ENCODE assay signal across 8 cellular contexts in the genomic region with DNA sequence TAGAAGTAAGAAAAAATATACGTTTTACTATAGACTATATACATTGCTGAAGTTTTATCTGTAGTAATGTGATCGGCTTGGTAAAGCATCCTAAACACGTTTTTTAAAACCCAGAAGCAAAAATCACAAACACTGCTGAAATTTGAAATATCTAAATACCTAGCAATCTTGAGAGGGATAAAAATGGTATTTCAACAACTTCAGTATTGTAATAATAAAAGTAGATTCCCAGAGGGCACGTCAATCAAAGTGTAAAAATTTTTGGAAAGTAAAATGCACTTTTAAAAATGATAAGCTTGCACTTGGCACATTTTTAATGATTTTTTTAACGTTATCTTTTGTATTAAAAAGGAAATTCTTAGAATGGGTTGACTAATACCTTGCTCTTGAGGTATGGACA.
DNase-seq lines count a peak whose midpoint lies in the region; ATAC-seq and TF ChIP-seq lines count a peak whose summit lies in the region.

No MANE protein-coding gene starts in this region.

- peak overlapping the region; percentile 33 for H3K27ac Mint-ChIP-seq in activated T-cell treated with anti-CD3 and anti-CD28 coated beads, Interleukin-2, amount 50 U/mL, for 24 hours
- H3K27ac Mint-ChIP-seq in stimulated activated memory B cell treated with anti-CD40 and anti-IgM and Interleukin-4, amounts not matched to agents 10 μg/mL and 1 μg/mL and 100 μg/mL, for 72 hours = peak overlapping the region; percentile 99

- no peak for DNase-seq in activated T-cell treated with anti-CD3 and anti-CD28 coated beads, Interleukin-2, amount 50 U/mL, for 24 hours
- no peak for DNase-seq in activated T-cell treated with anti-CD3 and anti-CD28 coated beads for 4 hours
- no peak for DNase-seq in retina
- DNase-seq in NCI-H1694 (lab: John Stamatoyannopoulos, UW) = no peak
- no peak for DNase-seq in DMS79 treated with DMSO at 0.1 percent for 48 hours (lab: John Stamatoyannopoulos, UW)

- peaks cover 6% of the 10 kb centered on the region for H3K4me1 ChIP-seq in iPS-15b (ENCODE audit: control insufficient read depth, insufficient read depth, low read length)

- peak overlapping the region; percentile 100 for H3K27ac ChIP-seq in VCaP

- ATAC-seq in stimulated activated memory B cell treated with anti-CD40 and anti-IgM and Interleukin-4, amounts not matched to agents 10 μg/mL and 1 μg/mL and 100 μg/mL, for 72 hours = no peak

- H3K27me3 Mint-ChIP-seq in activated T-cell treated with anti-CD3 and anti-CD28 coated beads, Interleukin-2, amount 50 U/mL, for 24 hours = no peaks in the 10 kb centered on the region
- H3K27me3 Mint-ChIP-seq in stimulated activated memory B cell treated with anti-CD40 and anti-IgM and Interleukin-4, amounts not matched to agents 10 μg/mL and 1 μg/mL and 100 μg/mL, for 72 hours = no peaks in the 10 kb centered on the region

- H3K4me1 Mint-ChIP-seq in activated T-cell treated with anti-CD3 and anti-CD28 coated beads, Interleukin-2, amount 50 U/mL, for 24 hours (ENCODE audit: low read depth) = peaks cover 41% of the 10 kb centered on the region
- H3K4me1 Mint-ChIP-seq in stimulated activated memory B cell treated with anti-CD40 and anti-IgM and Interleukin-4, amounts not matched to agents 10 μg/mL and 1 μg/mL and 100 μg/mL, for 72 hours = peaks cover 17% of the 10 kb centered on the region

- H3K9me3 Mint-ChIP-seq in activated T-cell treated with anti-CD3 and anti-CD28 coated beads, Interleukin-2, amount 50 U/mL, for 24 hours = no peaks in the 10 kb centered on the region
- no peaks in the 10 kb centered on the region for H3K9me3 Mint-ChIP-seq in stimulated activated memory B cell treated with anti-CD40 and anti-IgM and Interleukin-4, amounts not matched to agents 10 μg/mL and 1 μg/mL and 100 μg/mL, for 72 hours

- H3K27me3 ChIP-seq in iPS-15b (ENCODE audit: control insufficient read depth, insufficient read depth, low read length) = no peaks in the 10 kb centered on the region

- H3K4me3 ChIP-seq in iPS-15b (ENCODE audit: low read depth, low read length) = peak overlapping the region; percentile 92

- no peak for TF ChIP-seq CTCF in VCaP (conservative IDR thresholded peaks at IDR 0.05)

- H3K36me3 ChIP-seq in iPS-15b (ENCODE audit: control insufficient read depth, insufficient read depth, low read length) = no peaks in the 10 kb centered on the region

- H3K4me3 Mint-ChIP-seq in activated T-cell treated with anti-CD3 and anti-CD28 coated beads, Interleukin-2, amount 50 U/mL, for 24 hours = peak overlapping the region; percentile 95
- H3K4me3 Mint-ChIP-seq in stimulated activated memory B cell treated with anti-CD40 and anti-IgM and Interleukin-4, amounts not matched to agents 10 μg/mL and 1 μg/mL and 100 μg/mL, for 72 hours = no peak overlapping the region

- H3K9me3 ChIP-seq in iPS-15b (ENCODE audit: control insufficient read depth, insufficient read depth, low read length) = no peaks in the 10 kb centered on the region

- H3K9ac ChIP-seq in iPS-15b (ENCODE audit: low read depth, low read length) = no peak overlapping the region

- H3K36me3 Mint-ChIP-seq in activated T-cell treated with anti-CD3 and anti-CD28 coated beads, Interleukin-2, amount 50 U/mL, for 24 hours (ENCODE audit: low read depth) = peaks cover 4% of the 10 kb centered on the region
- no peaks in the 10 kb centered on the region for H3K36me3 Mint-ChIP-seq in stimulated activated memory B cell treated with anti-CD40 and anti-IgM and Interleukin-4, amounts not matched to agents 10 μg/mL and 1 μg/mL and 100 μg/mL, for 72 hours
